In the genomic region with DNA sequence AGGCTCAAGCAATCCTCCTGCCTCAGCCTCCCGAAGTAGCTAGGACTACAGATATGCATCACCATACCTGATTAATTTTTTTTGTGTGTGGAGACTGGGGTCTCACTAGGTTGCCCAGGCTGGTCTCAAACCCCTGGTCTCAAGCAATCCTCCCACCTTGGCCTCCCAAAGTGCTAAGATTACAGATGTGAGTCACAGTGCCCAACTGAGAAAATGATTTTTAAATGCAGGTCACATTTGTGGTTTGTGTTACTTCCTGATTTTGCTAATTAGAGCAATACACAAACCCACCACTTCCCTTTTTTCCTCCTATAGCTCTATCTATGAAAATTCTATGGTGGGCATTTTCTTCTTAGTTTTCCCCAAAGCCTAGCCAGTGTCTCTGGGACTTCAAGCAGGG, we compare ENCODE assay signal across 12 cellular contexts. TPM values are rescaled to one million over a fixed set of nuclear protein-coding genes. Genes with fewer than 3 reads are reported as not detected.
DNase-seq lines count a peak whose midpoint lies in the region; ATAC-seq lines count a peak whose summit lies in the region.
"Had no signal": no experiment of that assay in that cellular context is flagged by ENCODE, and none has a peak within 500 bp of the region (broad histone marks: within the 10 kb centered on the region; RNA-seq: fewer than 3 reads in every experiment).

No MANE protein-coding gene starts in this region.

- H3K27me3 ChIP-seq in MG63, result no peaks in the 10 kb centered on the region

- intact Hi-C loops in activated CD4-positive, alpha-beta T cell treated with anti-CD3 and anti-CD28 coated beads for 36 hours (cut with DNase I, micrococcal nuclease), result no loop called here

- H3K4me1 Mint-ChIP-seq in activated CD8-positive, alpha-beta memory T cell treated with anti-CD3 and anti-CD28 coated beads, Interleukin-2, amount 10 ng/mL, durations not matched to agents 7 days and 5 days, result peaks cover 36% of the 10 kb centered on the region
- peaks cover 23% of the 10 kb centered on the region for H3K4me1 Mint-ChIP-seq in activated CD4-positive, alpha-beta T cell treated with anti-CD3 and anti-CD28 coated beads for 36 hours

- H3K36me3 Mint-ChIP-seq in activated CD8-positive, alpha-beta memory T cell treated with anti-CD3 and anti-CD28 coated beads, Interleukin-2, amount 10 ng/mL, durations not matched to agents 7 days and 5 days, result no peaks in the 10 kb centered on the region
- no peaks in the 10 kb centered on the region for H3K36me3 Mint-ChIP-seq in activated CD4-positive, alpha-beta T cell treated with anti-CD3 and anti-CD28 coated beads for 36 hours (ENCODE audit: low read depth)
- H3K36me3 Mint-ChIP-seq: IgD-negative memory B cell had no signal

- H3K4me3 Mint-ChIP-seq in activated CD8-positive, alpha-beta memory T cell treated with anti-CD3 and anti-CD28 coated beads, Interleukin-2, amount 10 ng/mL, durations not matched to agents 7 days and 5 days, result no peak overlapping the region
- H3K4me3 Mint-ChIP-seq in activated CD4-positive, alpha-beta T cell treated with anti-CD3 and anti-CD28 coated beads for 36 hours, result no peak overlapping the region
- H3K4me3 Mint-ChIP-seq: activated T-helper 1 cell treated with anti-CD3 and anti-CD28 coated beads, Interleukin-12 subunit alpha, Interleukin-12 subunit beta, Interleukin-2, Interleukin-4 antibody, amounts not matched to agents 30 ng/mL and 10 ng/mL and 1 ng/mL, durations not matched to agents 14 hours and 24 hours and 36 hours had no signal

- H3K27me3 Mint-ChIP-seq in activated CD8-positive, alpha-beta memory T cell treated with anti-CD3 and anti-CD28 coated beads, Interleukin-2, amount 10 ng/mL, durations not matched to agents 7 days and 5 days, result peaks cover 19% of the 10 kb centered on the region
- H3K27me3 Mint-ChIP-seq in activated CD4-positive, alpha-beta T cell treated with anti-CD3 and anti-CD28 coated beads for 36 hours, result peaks cover 12% of the 10 kb centered on the region

- no peak for DNase-seq in activated CD8-positive, alpha-beta memory T cell treated with anti-CD3 and anti-CD28 coated beads, Interleukin-2, amount 10 ng/mL, durations not matched to agents 7 days and 5 days
- DNase-seq in activated CD8-positive, alpha-beta memory T cell treated with anti-CD3 and anti-CD28 coated beads for 24 hours, result no peak
- DNase-seq in NOMO-1 treated with dmso at 0.1 percent for 144 hours (lab: John Stamatoyannopoulos, UW; ENCODE audit: unreplicated experiment) (peak; percentile 83), C1 segment of cervical spinal cord (lab: John Stamatoyannopoulos, UW) (no peak), MG63 (no peak)
- no peak for DNase-seq in activated CD4-positive, alpha-beta T cell treated with anti-CD3 and anti-CD28 coated beads for 36 hours
- DNase-seq: kidney glomerular epithelial cell, retina had no signal

- 0 out of 2 replicates have a peak, but pooled peaks cover 2% of the 10 kb centered on the region for H3K9me3 ChIP-seq in MG63

- CTCF ChIA-PET in activated CD8-positive, alpha-beta memory T cell treated with anti-CD3 and anti-CD28 coated beads, Interleukin-2, amount 10 ng/mL, durations not matched to agents 7 days and 5 days (lab: Charles Lee), result interaction anchor here (1.3 to 2.1 kb wide), 2 partner anchors 9 to 552 kb away, joined by 4 to 9 read pairs; partner anchors contain the start of gene POLR3B
- CTCF ChIA-PET in activated CD4-positive, alpha-beta T cell treated with anti-CD3 and anti-CD28 coated beads for 36 hours (lab: Charles Lee), result interaction anchor here (0.9 to 1.3 kb wide), 3 partner anchors 9 to 23 kb away, joined by 3 to 6 read pairs (median 5); no protein-coding TSS in a partner anchor

- H3K9me3 Mint-ChIP-seq in activated CD8-positive, alpha-beta memory T cell treated with anti-CD3 and anti-CD28 coated beads, Interleukin-2, amount 10 ng/mL, durations not matched to agents 7 days and 5 days (ENCODE audit: low read depth), result no peaks in the 10 kb centered on the region
- no peaks in the 10 kb centered on the region for H3K9me3 Mint-ChIP-seq in activated CD4-positive, alpha-beta T cell treated with anti-CD3 and anti-CD28 coated beads for 36 hours (ENCODE audit: low read depth)
- H3K9me3 Mint-ChIP-seq: activated T-helper 1 cell treated with anti-CD3 and anti-CD28 coated beads, Interleukin-12 subunit alpha, Interleukin-12 subunit beta, Interleukin-2, Interleukin-4 antibody, amounts not matched to agents 30 ng/mL and 10 ng/mL and 1 ng/mL, durations not matched to agents 14 hours and 24 hours and 36 hours had no signal

- H3K4me3 ChIP-seq in MG63, result no peak overlapping the region

- POLR2A ChIA-PET in activated CD4-positive, alpha-beta T cell treated with anti-CD3 and anti-CD28 coated beads for 36 hours (lab: Charles Lee), result no interaction called here

- H3K36me3 ChIP-seq in MG63, result no peaks in the 10 kb centered on the region

- H3K27ac Mint-ChIP-seq in activated CD8-positive, alpha-beta memory T cell treated with anti-CD3 and anti-CD28 coated beads, Interleukin-2, amount 10 ng/mL, durations not matched to agents 7 days and 5 days, result peak overlapping the region; percentile 65
- H3K27ac Mint-ChIP-seq in activated CD4-positive, alpha-beta T cell treated with anti-CD3 and anti-CD28 coated beads for 36 hours, result no peak overlapping the region
- H3K27ac Mint-ChIP-seq: activated T-helper 1 cell treated with anti-CD3 and anti-CD28 coated beads, Interleukin-12 subunit alpha, Interleukin-12 subunit beta, Interleukin-2, Interleukin-4 antibody, amounts not matched to agents 30 ng/mL and 10 ng/mL and 1 ng/mL, durations not matched to agents 14 hours and 24 hours and 36 hours had no signal

- ATAC-seq in activated CD8-positive, alpha-beta memory T cell treated with anti-CD3 and anti-CD28 coated beads, Interleukin-2, amount 10 ng/mL, durations not matched to agents 7 days and 5 days, result peak; percentile 22
- peak; percentile 59 for ATAC-seq in HG02885 (IDR thresholded peaks at IDR 0.05; ENCODE audit: poor library complexity, unreplicated experiment)
- no peak for ATAC-seq in activated CD4-positive, alpha-beta T cell treated with anti-CD3 and anti-CD28 coated beads for 36 hours
- no peak for ATAC-seq in GM19467 (IDR thresholded peaks at IDR 0.05; ENCODE audit: unreplicated experiment)

RNA-seq across cellular contexts. Expression of gene TMEM263, which starts 45.5 kb away (rescaled TPM):
- 10 to 100 TPM; 18.9 to 28.8 TPM for total RNA-seq in activated CD8-positive, alpha-beta memory T cell treated with anti-CD3 and anti-CD28 coated beads, Interleukin-2, amount 10 ng/mL, durations not matched to agents 7 days and 5 days
- 10 to 100 TPM; 38.9 to 43.0 TPM for total RNA-seq in activated CD4-positive, alpha-beta T cell treated with anti-CD3 and anti-CD28 coated beads for 36 hours
- 32.9 and 49.1 TPM in 2 replicates for total RNA-seq in MG63 (2014; rRNA removed; shearing (Covaris generic); ENCODE audit: low replicate concordance)

Comparison
In these comparisons a context has a peak if more than half of its experiments do, and no peak if none do; other contexts are left out.
1. ATAC-seq: peak in activated CD8-positive, alpha-beta memory T cell treated with anti-CD3 and anti-CD28 coated beads, Interleukin-2, amount 10 ng/mL, durations not matched to agents 7 days and 5 days (single experiment) and HG02885 (single experiment); none in activated CD4-positive, alpha-beta T cell treated with anti-CD3 and anti-CD28 coated beads for 36 hours (single experiment) and GM19467 (single experiment).